1 cellular context compared by ENCODE assay signal in the genomic region with DNA sequence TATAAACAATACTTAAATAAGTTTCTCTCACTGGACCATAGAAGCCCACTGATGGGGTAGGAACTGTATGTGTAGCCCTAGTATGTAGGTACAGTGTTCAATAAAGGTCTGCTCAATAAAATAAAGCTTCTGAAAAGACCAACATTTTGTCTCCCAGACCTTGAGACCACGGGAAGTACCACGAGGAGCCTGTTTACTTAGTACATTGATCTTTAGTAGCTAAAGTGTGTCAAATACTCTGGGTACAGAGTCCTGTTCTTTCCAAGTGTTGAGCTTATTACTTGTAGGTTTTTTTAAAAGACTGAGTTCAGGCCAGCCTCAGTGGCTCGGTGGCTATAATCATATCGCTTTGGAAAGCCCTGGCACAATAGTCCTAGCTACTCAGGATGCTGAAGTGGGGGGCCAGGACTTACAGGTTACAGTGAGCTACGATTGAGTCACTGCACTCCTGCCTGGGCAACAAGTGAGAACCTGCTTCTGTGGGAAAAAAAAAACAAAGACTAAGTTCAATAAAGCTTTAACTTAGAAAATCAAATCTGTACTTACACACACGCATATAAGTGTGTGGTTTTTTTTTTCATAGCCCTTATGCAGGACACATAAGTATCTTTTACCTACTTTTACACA.
TF ChIP-seq lines count a peak whose summit lies in the region.

No MANE protein-coding gene starts in this region.

TF ChIP-seq in HepG2, 621 proteins besides CTCF, POLR2A, EP300 and RAD21 (continued from another document):
- TF ChIP-seq ISL2 (CRISPR knock-in tag; IDR thresholded peaks at IDR 0.05), result peak; percentile 76; the same call in 1 of the 2 replicates
- TF ChIP-seq RFX1 (IDR thresholded peaks at IDR 0.05), result no peak
- peak; percentile 74; the same call in 1 of the 2 replicates for TF ChIP-seq HNF4G (IDR thresholded peaks at IDR 0.05; ENCODE audit: borderline replicate concordance, low read depth, low read length)
- TF ChIP-seq HNF4G (CRISPR knock-in tag; IDR thresholded peaks at IDR 0.05; ENCODE audit: borderline replicate concordance, low read depth), result 0 out of 2 replicates have a peak, but pooled peaks have one; percentile 51
- TF ChIP-seq BCL6 (CRISPR knock-in tag; IDR thresholded peaks at IDR 0.05), result peak; percentile 49
- no peak for TF ChIP-seq MEF2D (CRISPR knock-in tag; IDR thresholded peaks at IDR 0.05)
- TF ChIP-seq ZBTB49 (CRISPR knock-in tag; IDR thresholded peaks at IDR 0.05; ENCODE audit: borderline replicate concordance), result no peak
- no peak; the same call in 1 of the 2 replicates for TF ChIP-seq ZNF652 (CRISPR knock-in tag; IDR thresholded peaks at IDR 0.05; ENCODE audit: borderline replicate concordance, low read depth)
- TF ChIP-seq ZNF12 (CRISPR knock-in tag; IDR thresholded peaks at IDR 0.05), result 0 out of 2 replicates have a peak, but pooled peaks have one; percentile 18
- TF ChIP-seq FOXK1 (CRISPR knock-in tag; IDR thresholded peaks at IDR 0.05; ENCODE audit: borderline replicate concordance, low read depth), result peak; percentile 40; the same call in 1 of the 2 replicates
- TF ChIP-seq GATAD1 (CRISPR knock-in tag; IDR thresholded peaks at IDR 0.05), result peak; percentile 20; the same call in 1 of the 2 replicates
- peak; percentile 87; the same call in 1 of the 2 replicates for TF ChIP-seq ZBTB39 (CRISPR knock-in tag; IDR thresholded peaks at IDR 0.05)
- TF ChIP-seq, protein P1, sequence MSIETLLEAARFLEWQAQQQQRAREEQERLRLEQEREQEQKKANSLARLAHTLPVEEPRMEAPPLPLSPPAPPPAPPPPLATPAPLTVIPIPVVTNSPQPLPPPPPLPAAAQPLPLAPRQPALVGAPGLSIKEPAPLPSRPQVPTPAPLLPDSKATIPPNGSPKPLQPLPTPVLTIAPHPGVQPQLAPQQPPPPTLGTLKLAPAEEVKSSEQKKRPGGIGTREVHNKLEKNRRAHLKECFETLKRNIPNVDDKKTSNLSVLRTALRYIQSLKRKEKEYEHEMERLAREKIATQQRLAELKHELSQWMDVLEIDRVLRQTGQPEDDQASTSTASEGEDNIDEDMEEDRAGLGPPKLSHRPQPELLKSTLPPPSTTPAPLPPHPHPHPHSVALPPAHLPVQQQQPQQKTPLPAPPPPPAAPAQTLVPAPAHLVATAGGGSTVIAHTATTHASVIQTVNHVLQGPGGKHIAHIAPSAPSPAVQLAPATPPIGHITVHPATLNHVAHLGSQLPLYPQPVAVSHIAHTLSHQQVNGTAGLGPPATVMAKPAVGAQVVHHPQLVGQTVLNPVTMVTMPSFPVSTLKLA (IDR thresholded peaks at IDR 0.05), result 0 out of 2 replicates have a peak, but pooled peaks have one; percentile 32
- TF ChIP-seq YEATS4 (CRISPR knock-in tag; IDR thresholded peaks at IDR 0.05; ENCODE audit: borderline replicate concordance), result 0 out of 2 replicates have a peak, but pooled peaks have one; percentile 30
- TF ChIP-seq CEBPG (CRISPR knock-in tag; IDR thresholded peaks at IDR 0.05), result peak; percentile 12; the same call in 1 of the 2 replicates
- TF ChIP-seq SOX5 (CRISPR knock-in tag; IDR thresholded peaks at IDR 0.05; ENCODE audit: borderline replicate concordance), result 0 out of 2 replicates have a peak, but pooled peaks have one; percentile 38
